ENCODE assay signal across 1 cellular context in the genomic region with DNA sequence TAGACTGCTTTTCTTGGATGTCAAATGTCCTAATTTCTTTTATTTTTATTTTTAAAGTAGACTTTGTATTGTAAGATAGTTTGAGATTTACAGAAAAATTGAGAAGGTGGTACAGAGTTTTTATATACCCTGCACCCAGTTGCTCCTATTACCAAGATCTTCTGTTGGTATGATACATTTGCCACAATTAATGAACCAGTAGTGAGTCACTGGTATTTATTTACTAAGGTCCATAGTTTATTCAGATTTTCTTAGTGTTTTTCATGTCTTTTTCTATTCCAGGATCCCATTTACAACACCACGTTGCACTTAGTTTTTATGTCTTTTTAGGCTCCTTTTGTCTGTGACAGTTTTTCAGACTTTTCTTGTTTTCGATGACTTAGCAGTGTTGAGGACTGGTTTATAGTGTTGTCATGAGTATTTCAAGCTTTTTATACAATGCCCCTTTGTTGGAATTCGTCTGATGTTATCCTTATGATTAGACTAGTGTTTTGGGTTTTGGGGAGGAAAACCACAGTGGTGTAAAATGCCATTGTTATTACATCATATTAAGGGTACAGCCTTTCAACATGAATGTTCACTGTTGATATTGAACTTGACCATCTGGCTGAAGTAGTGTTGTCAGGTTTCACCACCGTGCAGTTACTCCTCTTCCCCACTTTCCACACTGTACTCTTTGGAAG.
TF ChIP-seq lines count a peak whose summit lies in the region.

No MANE protein-coding gene starts in this region.

TF ChIP-seq in K562, 482 proteins besides CTCF, POLR2A, EP300 and RAD21 (continued from another document):
- no peak for TF ChIP-seq ARID3A (IDR thresholded peaks at IDR 0.05; ENCODE audit: borderline replicate concordance, low read depth, low read length)
- peak; percentile 40 for TF ChIP-seq C11orf30 (IDR thresholded peaks at IDR 0.05; ENCODE audit: low read depth)
- TF ChIP-seq RUNX1 (IDR thresholded peaks at IDR 0.05; ENCODE audit: low read depth): no peak
- no peak for TF ChIP-seq ZNF707 (CRISPR knock-in tag; conservative IDR thresholded peaks at IDR 0.05)
- TF ChIP-seq ZNF584 (CRISPR knock-in tag; IDR thresholded peaks at IDR 0.05; ENCODE audit: low read depth): no peak
- no peak for TF ChIP-seq CLOCK (CRISPR knock-in tag; IDR thresholded peaks at IDR 0.05; ENCODE audit: borderline replicate concordance)
- no peak for TF ChIP-seq TAF15 (IDR thresholded peaks at IDR 0.05; ENCODE audit: low read depth, low read length)
- TF ChIP-seq NBN (IDR thresholded peaks at IDR 0.05; ENCODE audit: low read depth): no peak
- TF ChIP-seq NR4A1 (CRISPR knock-in tag; IDR thresholded peaks at IDR 0.05): no peak
- no peak for TF ChIP-seq NR4A1 (tag; IDR thresholded peaks at IDR 0.05)
- TF ChIP-seq NRF1 (conservative IDR thresholded peaks at IDR 0.05 in 1 of 2, IDR thresholded peaks at IDR 0.05 in 1 of 2): no peak
- peak; percentile 20; the same call in 1 of the 2 replicates for TF ChIP-seq SOX6 (IDR thresholded peaks at IDR 0.05)
- no peak for TF ChIP-seq NCOA1 (IDR thresholded peaks at IDR 0.05; ENCODE audit: low read depth)
- no peak for TF ChIP-seq BRD4 (IDR thresholded peaks at IDR 0.05)
- TF ChIP-seq NFIC (IDR thresholded peaks at IDR 0.05): no peak
- no peak for TF ChIP-seq DIDO1 (tag; IDR thresholded peaks at IDR 0.05; ENCODE audit: low read depth)
- TF ChIP-seq, protein P1, sequence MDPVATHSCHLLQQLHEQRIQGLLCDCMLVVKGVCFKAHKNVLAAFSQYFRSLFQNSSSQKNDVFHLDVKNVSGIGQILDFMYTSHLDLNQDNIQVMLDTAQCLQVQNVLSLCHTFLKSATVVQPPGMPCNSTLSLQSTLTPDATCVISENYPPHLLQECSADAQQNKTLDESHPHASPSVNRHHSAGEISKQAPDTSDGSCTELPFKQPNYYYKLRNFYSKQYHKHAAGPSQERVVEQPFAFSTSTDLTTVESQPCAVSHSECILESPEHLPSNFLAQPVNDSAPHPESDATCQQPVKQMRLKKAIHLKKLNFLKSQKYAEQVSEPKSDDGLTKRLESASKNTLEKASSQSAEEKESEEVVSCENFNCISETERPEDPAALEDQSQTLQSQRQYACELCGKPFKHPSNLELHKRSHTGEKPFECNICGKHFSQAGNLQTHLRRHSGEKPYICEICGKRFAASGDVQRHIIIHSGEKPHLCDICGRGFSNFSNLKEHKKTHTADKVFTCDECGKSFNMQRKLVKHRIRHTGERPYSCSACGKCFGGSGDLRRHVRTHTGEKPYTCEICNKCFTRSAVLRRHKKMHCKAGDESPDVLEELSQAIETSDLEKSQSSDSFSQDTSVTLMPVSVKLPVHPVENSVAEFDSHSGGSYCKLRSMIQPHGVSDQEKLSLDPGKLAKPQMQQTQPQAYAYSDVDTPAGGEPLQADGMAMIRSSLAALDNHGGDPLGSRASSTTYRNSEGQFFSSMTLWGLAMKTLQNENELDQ (CRISPR knock-in tag; IDR thresholded peaks at IDR 0.05; ENCODE audit: borderline replicate concordance): no peak
- peak; percentile 65 for TF ChIP-seq ZNF316 (IDR thresholded peaks at IDR 0.05)
- TF ChIP-seq CEBPG (CRISPR knock-in tag; IDR thresholded peaks at IDR 0.05): no peak
- TF ChIP-seq CEBPG (tag; conservative IDR thresholded peaks at IDR 0.05 in 1 of 2, IDR thresholded peaks at IDR 0.05 in 1 of 2): peak in 1 of 2 experiments; percentile 76; a peak in 2 of 4 replicates
- peak; percentile 30; the same call in 1 of the 2 replicates for TF ChIP-seq ATF3 (IDR thresholded peaks at IDR 0.05)
- TF ChIP-seq ATF3 (CRISPR knock-in tag; conservative IDR thresholded peaks at IDR 0.05): no peak
TF ChIP-seq in K562: peak in this region for 5.
